ENCODE assay signal across 15 cellular contexts in genomic region chr6:159100011-159100788, GRCh38. TPM values are rescaled to one million over a fixed set of nuclear protein-coding genes. Genes with fewer than 3 reads are reported as not detected.
DNase-seq lines count a peak whose midpoint lies in the region; ATAC-seq, FAIRE-seq and TF ChIP-seq lines count a peak whose summit lies in the region.
"Had no signal": no experiment of that assay in that cellular context is flagged by ENCODE, and none has a peak within 500 bp of the region (broad histone marks: within the 10 kb centered on the region; RNA-seq: fewer than 3 reads in every experiment).

No MANE protein-coding gene starts in this region.

- no peak for TF ChIP-seq CTCF in H1 (IDR thresholded peaks at IDR 0.05; ENCODE audit: control extremely low read depth in 1 of 3, insufficient read depth in 1 of 3, low read depth in 1 of 3, low read length in 3 of 3)

- DNase-seq in activated T-cell treated with anti-CD3 and anti-CD28 coated beads, Interleukin-2, amount 50 U/mL, for 24 hours = peak; percentile 51
- DNase-seq in activated T-cell treated with anti-CD3 and anti-CD28 coated beads, Interleukin-2, amount 50 U/mL, for 1 hour = no peak
- DNase-seq in T-helper 17 cell (no peak), H1 (ENCODE audit: low read depth in 1 of 2, low spot score in 2 of 2) (no peak), small intestine (no peak), SKM-1 (lab: John Stamatoyannopoulos, UW; ENCODE audit: unreplicated experiment) (no peak), mucosa of gallbladder (ENCODE audit: low spot score) (no peak)
- DNase-seq: ACHN, left ventricle myocardium superior, NCI-H1436, nucleus accumbens had no signal

- H3K4me2 ChIP-seq in H1 (ENCODE audit: insufficient read depth in 1 of 2, low read depth in 2 of 2, low read length in 2 of 2) = no peak overlapping the region

- no peak for TF ChIP-seq EP300 in H1 (IDR thresholded peaks at IDR 0.05; ENCODE audit: borderline replicate concordance in 1 of 2, low read depth in 2 of 2, low read length in 2 of 2)

- H3K4me1 ChIP-seq in H1 (replicated peaks in 1 of 4; ENCODE audit: control insufficient read depth in 3 of 4, insufficient read depth in 4 of 4, low read length in 3 of 4) = peaks cover 0 to 4% (median under 1%) of the 10 kb centered on the region in 4 experiments; a peak in 4 of 7 replicates
- no peaks in the 10 kb centered on the region for H3K4me1 ChIP-seq in small intestine (ENCODE audit: control insufficient read depth in 2 of 2, insufficient read depth in 1 of 2, low read depth in 1 of 2, low read length in 1 of 2)

- H3K4me3 Mint-ChIP-seq in activated T-cell treated with anti-CD3 and anti-CD28 coated beads, Interleukin-2, amount 50 U/mL, for 24 hours = peak overlapping the region; percentile 7
- H3K4me3 Mint-ChIP-seq in T-helper 17 cell = peak overlapping the region; percentile 84
- peak overlapping the region; percentile 67 for H3K4me3 Mint-ChIP-seq in stimulated activated naive CD8-positive, alpha-beta T cell treated with anti-CD3 and anti-CD28 coated beads, Interleukin-15, Interleukin-2, amounts not matched to agents 100 ng/mL and 50 ng/mL, for 24 hours

- no peak overlapping the region for H4K91ac ChIP-seq in H1 (replicated peaks; ENCODE audit: insufficient read length, low read length)

- H3K4me3 ChIP-seq in H1 (ENCODE audit: extremely low read depth in 1 of 4, insufficient read depth in 2 of 4, low read depth in 3 of 4, low read length in 4 of 4) = no peak overlapping the region
- no peak overlapping the region for H3K4me3 ChIP-seq in small intestine (ENCODE audit: low read depth in 1 of 2, low read length in 2 of 2)

- H3K27ac Mint-ChIP-seq in activated T-cell treated with anti-CD3 and anti-CD28 coated beads, Interleukin-2, amount 50 U/mL, for 24 hours = peak overlapping the region; percentile 95
- H3K27ac Mint-ChIP-seq in T-helper 17 cell = peak overlapping the region; percentile 99
- peak overlapping the region; percentile 97 for H3K27ac Mint-ChIP-seq in stimulated activated naive CD8-positive, alpha-beta T cell treated with anti-CD3 and anti-CD28 coated beads, Interleukin-15, Interleukin-2, amounts not matched to agents 100 ng/mL and 50 ng/mL, for 24 hours

- POLR2A ChIA-PET in H1 (lab: Charles Lee; ENCODE audit: partially characterized antibody) = no interaction called here

- no peak for TF ChIP-seq POLR2A in H1 (IDR thresholded peaks at IDR 0.05; ENCODE audit: control extremely low read depth in 1 of 2, low read depth in 2 of 2, low read length in 2 of 2)

- 81% methylated on average over 13 of the region's 13 CpGs; no CpG with 5 or more reads in 1 of the 2 experiments for WGBS in H1 (ENCODE audit: extremely low coverage in 1 of 2, insufficient coverage in 1 of 2, insufficient read length in 1 of 2, insufficient replicate concordance in 2 of 2, low coverage in 1 of 2, low lambda C conversion rate in 2 of 2, missing lambda C conversion rate in 1 of 2), 2 experiments
- WGBS in small intestine, 3 donors = 62 to 75% (median 71%) methylated on average over 13 of the region's 13 CpGs

- H3K36me3 Mint-ChIP-seq in activated T-cell treated with anti-CD3 and anti-CD28 coated beads, Interleukin-2, amount 50 U/mL, for 24 hours (ENCODE audit: low read depth) = no peaks in the 10 kb centered on the region
- no peaks in the 10 kb centered on the region for H3K36me3 Mint-ChIP-seq in T-helper 17 cell (ENCODE audit: low read depth)
- no peaks in the 10 kb centered on the region for H3K36me3 Mint-ChIP-seq in stimulated activated naive CD8-positive, alpha-beta T cell treated with anti-CD3 and anti-CD28 coated beads, Interleukin-15, Interleukin-2, amounts not matched to agents 100 ng/mL and 50 ng/mL, for 24 hours (ENCODE audit: low read depth)

- H2BK15ac ChIP-seq in H1 (ENCODE audit: low read length) = no peak overlapping the region

- no peak overlapping the region for H2AK5ac ChIP-seq in H1 (ENCODE audit: low read depth, low read length)

- TF ChIP-seq RAD21 in H1 (IDR thresholded peaks at IDR 0.05 in 1 of 2, conservative IDR thresholded peaks at IDR 0.05 in 1 of 2; ENCODE audit: low read depth in 2 of 2, low read length in 2 of 2) = no peak

- no peak overlapping the region for H3K23ac ChIP-seq in H1 (ENCODE audit: insufficient read length)

- no peak overlapping the region for H3K4ac ChIP-seq in H1 (replicated peaks; ENCODE audit: insufficient read length, low read depth, low read length)

- no peaks in the 10 kb centered on the region for H3K79me1 ChIP-seq in H1 (ENCODE audit: low read depth, low read length)

- no peaks in the 10 kb centered on the region for H3K79me2 ChIP-seq in H1 (ENCODE audit: control insufficient read depth in 1 of 2, insufficient read depth in 2 of 2, low read length in 2 of 2)

- no peak overlapping the region for H4K8ac ChIP-seq in H1 (ENCODE audit: extremely low read depth, insufficient read depth, low read length)

- no peak overlapping the region for H2BK20ac ChIP-seq in H1 (ENCODE audit: low read length)

- H3K4me1 Mint-ChIP-seq in activated T-cell treated with anti-CD3 and anti-CD28 coated beads, Interleukin-2, amount 50 U/mL, for 24 hours (ENCODE audit: low read depth) = peaks cover 93% of the 10 kb centered on the region
- H3K4me1 Mint-ChIP-seq in T-helper 17 cell = peaks cover 48% of the 10 kb centered on the region
- peaks cover 99% of the 10 kb centered on the region for H3K4me1 Mint-ChIP-seq in stimulated activated naive CD8-positive, alpha-beta T cell treated with anti-CD3 and anti-CD28 coated beads, Interleukin-15, Interleukin-2, amounts not matched to agents 100 ng/mL and 50 ng/mL, for 24 hours (ENCODE audit: low read depth)

- H3K36me3 ChIP-seq in H1 (ENCODE audit: control insufficient read depth in 2 of 4, insufficient read depth in 4 of 4, low read length in 3 of 4) = no peaks in the 10 kb centered on the region
- H3K36me3 ChIP-seq in small intestine (ENCODE audit: control insufficient read depth in 2 of 2, insufficient read depth in 2 of 2, low read length in 2 of 2) = no peaks in the 10 kb centered on the region

- H4K5ac ChIP-seq in H1 (ENCODE audit: insufficient read length, low read depth, low read length) = no peak overlapping the region

- H3K27me3 ChIP-seq in H1 (replicated peaks in 1 of 4; ENCODE audit: control insufficient read depth in 3 of 4, extremely low read depth in 1 of 4, insufficient read depth in 3 of 4, low read length in 3 of 4) (no peaks in the 10 kb centered on the region; a peak in 1 of 7 replicates), small intestine (ENCODE audit: control insufficient read depth in 2 of 2, insufficient read depth in 2 of 2, low read length in 2 of 2) (no peaks in the 10 kb centered on the region)

- CTCF ChIA-PET in H1 (lab: Charles Lee; ENCODE audit: partially characterized antibody) = interaction anchor here (0.6 to 7.4 kb wide), 3 partner anchors 58 to 427 kb away, joined by 3 to 106 read pairs (median 3); no protein-coding TSS in a partner anchor

- H2AFZ ChIP-seq in H1 (ENCODE audit: low read length) = peak overlapping the region; percentile 96

- H4K20me1 ChIP-seq in H1 (replicated peaks in 1 of 2; ENCODE audit: control insufficient read depth in 1 of 2, insufficient read depth in 2 of 2, low read length in 2 of 2) = no peaks in the 10 kb centered on the region

- no peak for ATAC-seq in T-helper 17 cell
- ATAC-seq: left ventricle myocardium superior had no signal

- H2BK120ac ChIP-seq in H1 (replicated peaks; ENCODE audit: low read depth, low read length) = no peak overlapping the region

- H3K23me2 ChIP-seq in H1 (ENCODE audit: low read depth, low read length) = no peaks in the 10 kb centered on the region

- H3K9me3 ChIP-seq in T-helper 17 cell (ENCODE audit: control insufficient read depth, low read length, poor library complexity, severe bottlenecking) (no peaks in the 10 kb centered on the region), H1 (ENCODE audit: insufficient read depth in 2 of 2, low read depth in 1 of 2, low read length in 1 of 2) (no peaks in the 10 kb centered on the region), small intestine (ENCODE audit: control insufficient read depth, low read depth) (no peaks in the 10 kb centered on the region)

- H2BK5ac ChIP-seq in H1 (ENCODE audit: low read depth, low read length) = no peak overlapping the region

- no peaks in the 10 kb centered on the region for H3K9me3 Mint-ChIP-seq in activated T-cell treated with anti-CD3 and anti-CD28 coated beads, Interleukin-2, amount 50 U/mL, for 24 hours
- no peaks in the 10 kb centered on the region for H3K9me3 Mint-ChIP-seq in stimulated activated naive CD8-positive, alpha-beta T cell treated with anti-CD3 and anti-CD28 coated beads, Interleukin-15, Interleukin-2, amounts not matched to agents 100 ng/mL and 50 ng/mL, for 24 hours

- H3K56ac ChIP-seq in H1 (replicated peaks; ENCODE audit: insufficient read length, low read depth, low read length) = no peak overlapping the region

- H3K9ac ChIP-seq in H1 (replicated peaks in 1 of 4; ENCODE audit: extremely low read depth in 1 of 4, low read depth in 3 of 4, low read length in 3 of 4) = no peak overlapping the region

- FAIRE-seq in H1 (lab: Jason Lieb, UNC) = no peak
- no peak for FAIRE-seq in small intestine (lab: Jason Lieb, UNC)
- FAIRE-seq: RCC 7860 had no signal

- H2BK12ac ChIP-seq in H1 (ENCODE audit: low read depth, low read length) = peak overlapping the region; percentile 62; the same call in 1 of the 2 replicates

- no peak overlapping the region for H3K27ac ChIP-seq in H1 (ENCODE audit: low read depth, low read length)
- no peak overlapping the region for H3K27ac ChIP-seq in small intestine (ENCODE audit: low read depth in 1 of 2, low read length in 1 of 2)

- no peak overlapping the region for H3K14ac ChIP-seq in H1 (ENCODE audit: insufficient read length)

- no peak overlapping the region for H3K18ac ChIP-seq in H1 (ENCODE audit: extremely low read depth, low read length)

- no peaks in the 10 kb centered on the region for H3K27me3 Mint-ChIP-seq in activated T-cell treated with anti-CD3 and anti-CD28 coated beads, Interleukin-2, amount 50 U/mL, for 24 hours
- no peaks in the 10 kb centered on the region for H3K27me3 Mint-ChIP-seq in T-helper 17 cell
- no peaks in the 10 kb centered on the region for H3K27me3 Mint-ChIP-seq in stimulated activated naive CD8-positive, alpha-beta T cell treated with anti-CD3 and anti-CD28 coated beads, Interleukin-15, Interleukin-2, amounts not matched to agents 100 ng/mL and 50 ng/mL, for 24 hours

RNA-seq across cellular contexts. Expression of gene TAGAP, which starts 55.4 kb away (rescaled TPM):
- 100 to 1,000 TPM; 269 to 340 TPM for total RNA-seq in T-helper 17 cell
- not detected in 2 replicates for total RNA-seq in H1 (2021; fragmentation: NEBNext Ultra II Directional; extraction: Animal tissue kit (Norgen Biotek cat#: 25700))
- not detected in 2 replicates for polyA plus RNA-seq in H1 (2011; rRNA removed)
- not detected for polyA plus RNA-seq in H1 (2011; cell fraction: cytosol; rRNA removed)
- 0.06 TPM for polyA plus RNA-seq in H1 (2011; cell fraction: nucleus; rRNA removed)
- polyA plus RNA-seq in H1 (2012, experiment 1 of 2) = not detected in 4 replicates
- polyA plus RNA-seq in H1 (2012, experiment 2 of 2) = not detected
- not detected for polyA plus RNA-seq in H1 (2013, experiment 1 of 2)
- 0.02 TPM for polyA plus RNA-seq in H1 (2013, experiment 2 of 2)
- polyA minus RNA-seq in H1 (2011; rRNA and poly(A)+ RNA removed) = not detected in 2 replicates
- polyA minus RNA-seq in H1 (2011; cell fraction: cytosol; rRNA and poly(A)+ RNA removed) = not detected
- not detected for polyA minus RNA-seq in H1 (2011; cell fraction: nucleus; rRNA and poly(A)+ RNA removed)
- polyA plus RNA-seq in small intestine = 1 to 10 TPM in 2 of 3 donors, under 1 TPM in 1; 0.45 to 3.8 (median 2.1) TPM
- 8.1 TPM for total RNA-seq in mucosa of gallbladder
- total RNA-seq: H7, NCI-H460 had no signal

Comparison
In these comparisons a context has a peak if more than half of its experiments do, and no peak if none do; other contexts are left out.
1. H3K4me3 Mint-ChIP-seq: peak in every context shown above with its lines; median percentile 84 in T-helper 17 cell; 67 in stimulated activated naive CD8-positive, alpha-beta T cell treated with anti-CD3 and anti-CD28 coated beads, Interleukin-15, Interleukin-2, amounts not matched to agents 100 ng/mL and 50 ng/mL, for 24 hours; 7 in activated T-cell treated with anti-CD3 and anti-CD28 coated beads, Interleukin-2, amount 50 U/mL, for 24 hours.
2. RNA of gene TAGAP, which starts 55.4 kb away (total RNA-seq): 269 to 340 TPM in T-helper 17 cell; 8.1 TPM in mucosa of gallbladder (single experiment) and not detected in H1; every median in the first group is over 10 times any median in the second.
3. Peak in every context shown above with its lines, with median percentiles within 50 percentile points of each other: H3K27ac Mint-ChIP-seq.